ENCODE assay signal across 14 cellular contexts in genomic region chr9:131628821-131629197, GRCh38.
DNase-seq lines count a peak whose midpoint lies in the region; ATAC-seq and TF ChIP-seq lines count a peak whose summit lies in the region.
"Had no signal": no experiment of that assay in that cellular context is flagged by ENCODE, and none has a peak within 500 bp of the region (broad histone marks: within the 10 kb centered on the region; RNA-seq: fewer than 3 reads in every experiment).

No MANE protein-coding gene starts in this region.

- no peak for DNase-seq in activated naive CD4-positive, alpha-beta T cell treated with anti-CD3 and anti-CD28 coated beads, Interleukin-2, amount 10 ng/mL, durations not matched to agents 7 days and 5 days
- DNase-seq in activated naive CD4-positive, alpha-beta T cell treated with anti-CD3 and anti-CD28 coated beads, Interleukin-2, amount 50 U/mL, for 16 hours = no peak
- DNase-seq in activated naive CD8-positive, alpha-beta T cell treated with anti-CD3 and anti-CD28 coated beads for 36 hours = no peak
- DNase-seq in naive B cell (no peak), transverse colon (no peak), OCI-M1 (lab: John Stamatoyannopoulos, UW) (no peak), mesothelial cell of epicardium (ENCODE audit: low spot score in 2 of 2, unreplicated experiment in 2 of 2) (no peak)
- DNase-seq: activated CD4-positive, alpha-beta T cell treated with anti-CD3 and anti-CD28 coated beads for 4 hours; dermis blood vessel endothelial cell; DMS79 treated with DMSO at 0.1 percent for 48 hours; NK-92 treated with Interleukin-12 subunit alpha and Interleukin-12 subunit beta, amount 100 ng/mL, for 24 hours had no signal

- no peaks in the 10 kb centered on the region for H3K27me3 Mint-ChIP-seq in activated naive CD4-positive, alpha-beta T cell treated with anti-CD3 and anti-CD28 coated beads, Interleukin-2, amount 10 ng/mL, durations not matched to agents 7 days and 5 days
- H3K27me3 Mint-ChIP-seq in activated naive CD8-positive, alpha-beta T cell treated with anti-CD3 and anti-CD28 coated beads for 36 hours = no peaks in the 10 kb centered on the region
- H3K27me3 Mint-ChIP-seq in naive B cell = no peaks in the 10 kb centered on the region
- no peaks in the 10 kb centered on the region for H3K27me3 Mint-ChIP-seq in mesothelial cell of epicardium (ENCODE audit: low read depth)

- TF ChIP-seq POLR2A in transverse colon (IDR thresholded peaks at IDR 0.05) = no peak

- 96% methylated on average over 9 of the region's 9 CpGs; no CpG with 5 or more reads in 1 of the 2 donors for WGBS in transverse colon (ENCODE audit: low coverage in 1 of 2), 2 donors

- H3K36me3 ChIP-seq in transverse colon = no peaks in the 10 kb centered on the region

- no peaks in the 10 kb centered on the region for H3K9me3 Mint-ChIP-seq in activated naive CD4-positive, alpha-beta T cell treated with anti-CD3 and anti-CD28 coated beads, Interleukin-2, amount 10 ng/mL, durations not matched to agents 7 days and 5 days
- no peaks in the 10 kb centered on the region for H3K9me3 Mint-ChIP-seq in activated naive CD8-positive, alpha-beta T cell treated with anti-CD3 and anti-CD28 coated beads for 36 hours
- no peaks in the 10 kb centered on the region for H3K9me3 Mint-ChIP-seq in naive B cell
- H3K9me3 Mint-ChIP-seq in mesothelial cell of epicardium = no peaks in the 10 kb centered on the region

- CTCF ChIA-PET in activated naive CD4-positive, alpha-beta T cell treated with anti-CD3 and anti-CD28 coated beads, Interleukin-2, amount 10 ng/mL, durations not matched to agents 7 days and 5 days (lab: Charles Lee) = interaction anchor here (0.9 kb wide), 1 partner anchor 49 kb away, joined by 4 read pairs; no protein-coding TSS in a partner anchor

- no peak for TF ChIP-seq EP300 in transverse colon (IDR thresholded peaks at IDR 0.05; ENCODE audit: low read depth)

- no peak for TF ChIP-seq CTCF in transverse colon (IDR thresholded peaks at IDR 0.05)
- no peak for TF ChIP-seq CTCF in mesothelial cell of epicardium (IDR thresholded peaks at IDR 0.05; ENCODE audit: unreplicated experiment)

- peaks cover 3 to 54% (median 32%) of the 10 kb centered on the region in 4 donors for H3K4me1 ChIP-seq in transverse colon

- intact Hi-C loops in transverse colon (cut with DNase I; ENCODE audit: low total_unique reads) = no loop called here

- peak overlapping the region; percentile 81 to 88 (median 83) for H3K27ac ChIP-seq in transverse colon

- in situ Hi-C loops in transverse colon (cut with MboI; ENCODE audit: low pct_ligation_motif_present in 1 of 4, low pct_unique_long_range_greater_than_20kb in 1 of 4, low sequenced_read_pairs in 3 of 4) = no loop called here

- H3K4me1 Mint-ChIP-seq in activated naive CD4-positive, alpha-beta T cell treated with anti-CD3 and anti-CD28 coated beads, Interleukin-2, amount 10 ng/mL, durations not matched to agents 7 days and 5 days = peaks cover 36% of the 10 kb centered on the region
- H3K4me1 Mint-ChIP-seq in activated naive CD8-positive, alpha-beta T cell treated with anti-CD3 and anti-CD28 coated beads for 36 hours = peaks cover 14% of the 10 kb centered on the region
- H3K4me1 Mint-ChIP-seq in naive B cell = peaks cover 29 to 39% (median 34%) of the 10 kb centered on the region in 3 donors
- peaks cover 9% of the 10 kb centered on the region for H3K4me1 Mint-ChIP-seq in mesothelial cell of epicardium

- H3K36me3 Mint-ChIP-seq in activated naive CD4-positive, alpha-beta T cell treated with anti-CD3 and anti-CD28 coated beads, Interleukin-2, amount 10 ng/mL, durations not matched to agents 7 days and 5 days = peaks cover 54% of the 10 kb centered on the region
- peaks cover 19% of the 10 kb centered on the region for H3K36me3 Mint-ChIP-seq in activated naive CD8-positive, alpha-beta T cell treated with anti-CD3 and anti-CD28 coated beads for 36 hours
- H3K36me3 Mint-ChIP-seq in naive B cell (peaks cover 4 to 7% of the 10 kb centered on the region in 2 donors), mesothelial cell of epicardium (peaks cover 9% of the 10 kb centered on the region)

- H3K27ac Mint-ChIP-seq in activated naive CD4-positive, alpha-beta T cell treated with anti-CD3 and anti-CD28 coated beads, Interleukin-2, amount 10 ng/mL, durations not matched to agents 7 days and 5 days = peak overlapping the region; percentile 83
- H3K27ac Mint-ChIP-seq in activated naive CD8-positive, alpha-beta T cell treated with anti-CD3 and anti-CD28 coated beads for 36 hours = peak overlapping the region; percentile 44
- peak overlapping the region; percentile 20 to 94 (median 86) for H3K27ac Mint-ChIP-seq in naive B cell
- H3K27ac Mint-ChIP-seq in mesothelial cell of epicardium = no peak overlapping the region

- no peaks in the 10 kb centered on the region for H3K27me3 ChIP-seq in transverse colon
- H3K27me3 ChIP-seq: gastroesophageal sphincter had no signal

- H3K4me3 Mint-ChIP-seq in activated naive CD4-positive, alpha-beta T cell treated with anti-CD3 and anti-CD28 coated beads, Interleukin-2, amount 10 ng/mL, durations not matched to agents 7 days and 5 days = no peak overlapping the region
- H3K4me3 Mint-ChIP-seq in activated naive CD8-positive, alpha-beta T cell treated with anti-CD3 and anti-CD28 coated beads for 36 hours = no peak overlapping the region
- H3K4me3 Mint-ChIP-seq in naive B cell (peak overlapping the region in 1 of 8 donors; percentile 20), mesothelial cell of epicardium (no peak overlapping the region)

- no peak overlapping the region for H3K4me3 ChIP-seq in transverse colon
- H3K4me3 ChIP-seq: gastroesophageal sphincter had no signal

- no peaks in the 10 kb centered on the region for H3K9me3 ChIP-seq in transverse colon
- H3K9me3 ChIP-seq: gastroesophageal sphincter had no signal

- ATAC-seq in naive B cell (ENCODE audit: low read depth in 2 of 2) (no peak), GM18870 (IDR thresholded peaks at IDR 0.05; ENCODE audit: unreplicated experiment) (no peak)
- ATAC-seq: SK-N-SH treated with all-trans-retinoic acid at 6 μM for 48 hours had no signal
